Comparison of ENCODE assay signal across 19 cellular contexts in the genomic region with DNA sequence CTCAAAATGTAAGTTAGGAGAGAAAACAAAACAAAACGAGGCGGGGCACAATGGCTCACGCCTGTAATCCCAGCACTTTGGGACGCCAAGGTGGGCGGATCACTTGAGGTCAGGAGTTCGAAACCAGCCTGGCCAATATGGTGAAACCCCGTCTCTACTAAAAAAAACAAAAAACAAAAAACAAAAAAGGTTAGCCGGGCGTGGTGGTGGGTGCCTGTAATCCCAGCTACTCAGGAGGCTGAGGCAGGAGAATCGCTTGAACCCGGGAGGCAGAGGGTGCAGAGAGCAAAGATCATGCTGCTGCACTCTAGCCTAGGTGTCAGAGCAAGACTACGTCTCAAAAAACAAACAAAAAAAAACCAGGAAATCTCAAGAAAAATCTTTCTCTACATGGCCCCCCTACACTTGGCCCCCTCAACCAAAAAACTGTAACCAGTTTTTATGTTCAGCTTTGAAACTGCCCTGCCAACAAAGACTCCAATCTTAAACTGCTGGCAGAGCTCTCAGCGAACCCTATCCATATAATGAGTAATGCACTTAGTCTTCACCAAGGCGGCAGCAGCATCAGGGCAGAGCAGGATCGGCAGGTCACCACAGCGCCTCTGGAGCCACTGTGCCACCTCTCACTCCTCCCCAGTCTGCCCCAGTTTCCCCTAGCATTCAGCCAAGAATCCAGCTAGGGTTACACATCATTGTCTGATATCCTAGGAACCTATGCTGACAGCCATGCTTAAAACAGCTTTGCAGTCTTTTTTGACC.
DNase-seq lines count a peak whose midpoint lies in the region; ATAC-seq and TF ChIP-seq lines count a peak whose summit lies in the region.
"Had no signal": no experiment of that assay in that cellular context is flagged by ENCODE, and none has a peak within 500 bp of the region (broad histone marks: within the 10 kb centered on the region; RNA-seq: fewer than 3 reads in every experiment).

No MANE protein-coding gene starts in this region.

- no peak for DNase-seq in activated T-cell treated with anti-CD3 and anti-CD28 coated beads, Interleukin-2, amount 50 U/mL, for 24 hours
- DNase-seq in activated T-cell treated with anti-CD3 and anti-CD28 coated beads, Interleukin-2, amount 50 U/mL, for 1 hour = no peak
- DNase-seq in SK-N-MC (ENCODE audit: low read depth, low spot score) (no peak), immature natural killer cell (no peak), vagina (ENCODE audit: extremely low spot score in 2 of 2) (no peak), NCI-H748 (lab: John Stamatoyannopoulos, UW; ENCODE audit: unreplicated experiment) (no peak), G401 (ENCODE audit: low spot score) (no peak)
- DNase-seq: 8988T; activated CD4-positive, alpha-beta T cell treated with anti-CD3 and anti-CD28 coated beads, Interleukin-2, amount 50 U/mL, for 48 hours; amygdala; GOT3; NCI-H1436 treated with DMSO at 0.1 percent for 48 hours; SJCRH30; stimulated activated CD4-positive, alpha-beta T cell treated with anti-CD3 and anti-CD28 coated beads, Interleukin-1b, Interleukin-23, amount 100 ng/mL, for 48 hours had no signal

- peak overlapping the region; percentile 38 for H3K27ac Mint-ChIP-seq in activated T-cell treated with anti-CD3 and anti-CD28 coated beads, Interleukin-2, amount 50 U/mL, for 24 hours
- H3K27ac Mint-ChIP-seq in immature natural killer cell = peak overlapping the region; percentile 86 to 94 (median 91)

- H3K9me3 Mint-ChIP-seq in activated T-cell treated with anti-CD3 and anti-CD28 coated beads, Interleukin-2, amount 50 U/mL, for 24 hours = no peaks in the 10 kb centered on the region
- no peaks in the 10 kb centered on the region for H3K9me3 Mint-ChIP-seq in immature natural killer cell

- intact Hi-C loops in vagina (cut with DNase I) = no loop called here

- peaks cover 96% of the 10 kb centered on the region for H3K4me1 Mint-ChIP-seq in activated T-cell treated with anti-CD3 and anti-CD28 coated beads, Interleukin-2, amount 50 U/mL, for 24 hours (ENCODE audit: low read depth)
- H3K4me1 Mint-ChIP-seq in immature natural killer cell = peaks cover 98 to 100% of the 10 kb centered on the region in 2 donors

- H3K4me3 Mint-ChIP-seq in activated T-cell treated with anti-CD3 and anti-CD28 coated beads, Interleukin-2, amount 50 U/mL, for 24 hours = no peak overlapping the region
- peak overlapping the region; percentile 77 to 84 (median 79) for H3K4me3 Mint-ChIP-seq in immature natural killer cell

- peak overlapping the region; percentile 4 for H3K9ac ChIP-seq in SK-N-MC (ENCODE audit: insufficient read length)

- no peaks in the 10 kb centered on the region for H3K27me3 Mint-ChIP-seq in activated T-cell treated with anti-CD3 and anti-CD28 coated beads, Interleukin-2, amount 50 U/mL, for 24 hours
- peaks cover 3 to 10% (median 8%) of the 10 kb centered on the region in 3 donors for H3K27me3 Mint-ChIP-seq in immature natural killer cell (ENCODE audit: low read depth in 3 of 3)

- H3K4me3 ChIP-seq in SK-N-MC (no peak overlapping the region; the same call in 1 of the 2 replicates), vagina (no peak overlapping the region)
- H3K4me3 ChIP-seq: gastroesophageal sphincter, lung, right atrium auricular region, SJCRH30, thoracic aorta had no signal

- H3K27me3 ChIP-seq in vagina = no peaks in the 10 kb centered on the region
- H3K27me3 ChIP-seq: gastroesophageal sphincter, right atrium auricular region, SJCRH30 had no signal

- in situ Hi-C loops in G401 (cut with HindIII; ENCODE audit: low sequenced_read_pairs) = no loop called here

- no peaks in the 10 kb centered on the region for H3K36me3 ChIP-seq in SK-N-MC (ENCODE audit: insufficient read depth, low read length)
- no peaks in the 10 kb centered on the region for H3K36me3 ChIP-seq in vagina
- H3K36me3 ChIP-seq: gastroesophageal sphincter, right atrium auricular region, SJCRH30, thoracic aorta had no signal

- no peaks in the 10 kb centered on the region for H3K36me3 Mint-ChIP-seq in activated T-cell treated with anti-CD3 and anti-CD28 coated beads, Interleukin-2, amount 50 U/mL, for 24 hours (ENCODE audit: low read depth)
- H3K36me3 Mint-ChIP-seq in immature natural killer cell = no peaks in the 10 kb centered on the region

- no peaks in the 10 kb centered on the region for H3K9me3 ChIP-seq in SK-N-MC (ENCODE audit: low read depth, low read length)
- H3K9me3 ChIP-seq in vagina = no peaks in the 10 kb centered on the region
- H3K9me3 ChIP-seq: gastroesophageal sphincter, right atrium auricular region, SJCRH30, thoracic aorta had no signal

- no peak for ATAC-seq in HG03520 (IDR thresholded peaks at IDR 0.05; ENCODE audit: unreplicated experiment)
- ATAC-seq: gastroesophageal sphincter had no signal

- no peak for TF ChIP-seq POLR2A in vagina (IDR thresholded peaks at IDR 0.05)

- TF ChIP-seq CTCF in vagina (IDR thresholded peaks at IDR 0.05) = no peak

- peak overlapping the region; percentile 95 for H3K27ac ChIP-seq in SK-N-MC
- peak overlapping the region; percentile 71 for H3K27ac ChIP-seq in vagina
- H3K27ac ChIP-seq: gastroesophageal sphincter, right atrium auricular region, SJCRH30, thoracic aorta had no signal

- H3K4me1 ChIP-seq in vagina = peaks cover 92% of the 10 kb centered on the region
